1 cellular context compared by ENCODE assay signal in genomic region chr2:200356794-200357472, GRCh38.
A peak's percentile ranks its signal among the peaks of the same experiment; 100 is the strongest.
TF ChIP-seq lines count a peak whose summit lies in the region.

No MANE protein-coding gene starts in this region.

TF ChIP-seq in HepG2, 621 proteins besides CTCF, POLR2A, EP300 and RAD21:
- TF ChIP-seq ZNF451 (CRISPR knock-in tag; IDR thresholded peaks at IDR 0.05) (no peak), RBM22 (optimal IDR thresholded peaks at IDR 0.05; ENCODE audit: low read length) (peak; percentile 77), NFIC (IDR thresholded peaks at IDR 0.05; ENCODE audit: low read length) (no peak), YEATS2 (CRISPR knock-in tag; IDR thresholded peaks at IDR 0.05; ENCODE audit: borderline replicate concordance) (no peak), ZNF510 (CRISPR knock-in tag; IDR thresholded peaks at IDR 0.05; ENCODE audit: low read depth) (no peak), ZNF30 (CRISPR knock-in tag; IDR thresholded peaks at IDR 0.05) (no peak), KDM6A (CRISPR knock-in tag; IDR thresholded peaks at IDR 0.05; ENCODE audit: low read depth) (no peak), SP140L (CRISPR knock-in tag; IDR thresholded peaks at IDR 0.05; ENCODE audit: borderline replicate concordance) (no peak), ZNF577 (CRISPR knock-in tag; IDR thresholded peaks at IDR 0.05; ENCODE audit: borderline replicate concordance, low read depth) (no peak), ZNF777 (CRISPR knock-in tag; IDR thresholded peaks at IDR 0.05) (no peak), SPEN (CRISPR knock-in tag; IDR thresholded peaks at IDR 0.05; ENCODE audit: low read depth) (0 out of 2 replicates have a peak, but pooled peaks have one; percentile 20), RCOR2 (CRISPR knock-in tag; IDR thresholded peaks at IDR 0.05) (no peak), ATF2 (CRISPR knock-in tag; IDR thresholded peaks at IDR 0.05) (no peak), GRHL1 (CRISPR knock-in tag; conservative IDR thresholded peaks at IDR 0.05) (no peak)
- TF ChIP-seq, protein P1, sequence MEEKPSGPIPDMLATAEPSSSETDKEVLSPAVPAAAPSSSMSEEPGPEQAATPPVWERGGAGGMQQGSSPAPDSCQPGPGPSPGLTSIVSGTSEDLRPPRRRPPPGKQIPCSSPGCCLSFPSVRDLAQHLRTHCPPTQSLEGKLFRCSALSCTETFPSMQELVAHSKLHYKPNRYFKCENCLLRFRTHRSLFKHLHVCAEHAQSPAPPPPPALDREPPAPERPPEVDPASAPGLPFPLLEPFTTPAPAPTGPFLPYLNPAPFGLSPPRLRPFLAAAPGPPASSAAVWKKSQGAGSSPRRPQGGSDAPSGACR (CRISPR knock-in tag; IDR thresholded peaks at IDR 0.05) = no peak
- TF ChIP-seq, protein P2, sequence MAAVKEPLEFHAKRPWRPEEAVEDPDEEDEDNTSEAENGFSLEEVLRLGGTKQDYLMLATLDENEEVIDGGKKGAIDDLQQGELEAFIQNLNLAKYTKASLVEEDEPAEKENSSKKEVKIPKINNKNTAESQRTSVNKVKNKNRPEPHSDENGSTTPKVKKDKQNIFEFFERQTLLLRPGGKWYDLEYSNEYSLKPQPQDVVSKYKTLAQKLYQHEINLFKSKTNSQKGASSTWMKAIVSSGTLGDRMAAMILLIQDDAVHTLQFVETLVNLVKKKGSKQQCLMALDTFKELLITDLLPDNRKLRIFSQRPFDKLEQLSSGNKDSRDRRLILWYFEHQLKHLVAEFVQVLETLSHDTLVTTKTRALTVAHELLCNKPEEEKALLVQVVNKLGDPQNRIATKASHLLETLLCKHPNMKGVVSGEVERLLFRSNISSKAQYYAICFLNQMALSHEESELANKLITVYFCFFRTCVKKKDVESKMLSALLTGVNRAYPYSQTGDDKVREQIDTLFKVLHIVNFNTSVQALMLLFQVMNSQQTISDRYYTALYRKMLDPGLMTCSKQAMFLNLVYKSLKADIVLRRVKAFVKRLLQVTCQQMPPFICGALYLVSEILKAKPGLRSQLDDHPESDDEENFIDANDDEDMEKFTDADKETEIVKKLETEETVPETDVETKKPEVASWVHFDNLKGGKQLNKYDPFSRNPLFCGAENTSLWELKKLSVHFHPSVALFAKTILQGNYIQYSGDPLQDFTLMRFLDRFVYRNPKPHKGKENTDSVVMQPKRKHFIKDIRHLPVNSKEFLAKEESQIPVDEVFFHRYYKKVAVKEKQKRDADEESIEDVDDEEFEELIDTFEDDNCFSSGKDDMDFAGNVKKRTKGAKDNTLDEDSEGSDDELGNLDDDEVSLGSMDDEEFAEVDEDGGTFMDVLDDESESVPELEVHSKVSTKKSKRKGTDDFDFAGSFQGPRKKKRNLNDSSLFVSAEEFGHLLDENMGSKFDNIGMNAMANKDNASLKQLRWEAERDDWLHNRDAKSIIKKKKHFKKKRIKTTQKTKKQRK (IDR thresholded peaks at IDR 0.05; ENCODE audit: low read length) = no peak
